In the genomic region with DNA sequence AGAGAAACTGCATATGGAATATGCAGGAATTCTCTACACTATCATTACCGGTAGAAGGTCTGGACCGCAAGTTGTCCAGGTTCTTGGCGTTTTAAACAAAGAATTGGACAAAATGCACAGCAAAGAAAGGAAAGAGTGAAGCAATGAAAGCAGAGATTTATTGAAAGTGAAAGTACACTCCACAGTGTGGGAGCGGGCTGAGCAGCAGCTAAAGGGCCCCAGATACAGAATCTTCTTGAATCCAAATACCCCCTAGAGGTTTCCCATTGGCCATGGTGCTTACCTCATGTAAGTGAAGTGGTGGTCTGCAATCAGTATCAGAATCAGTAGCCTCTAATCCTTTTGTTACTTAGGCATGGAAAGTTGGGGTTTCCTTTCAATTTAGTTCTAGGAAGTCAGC, we compare ENCODE assay signal across 8 cellular contexts.
"Had no signal": no experiment of that assay in that cellular context is flagged by ENCODE, and none has a peak within 500 bp of the region (broad histone marks: within the 10 kb centered on the region; RNA-seq: fewer than 3 reads in every experiment).

No MANE protein-coding gene starts in this region.

- FAIRE-seq: G401.6, GM12878, GM12891, GM12892, GM18507, GM19239 had no signal

- ATAC-seq: GM12878 had no signal

- H3K4me3 ChIP-seq: GM12878 had no signal

- DNase-seq: GDM1, GF-D8 had no signal
